1 cellular context compared by ENCODE assay signal in genomic region chr15:69413822-69414701, GRCh38.
TF ChIP-seq lines count a peak whose summit lies in the region.

Gene KIF23, plus strand, starts transcription at chr15:69414349. Its CDS starts 117 bp downstream, at chr15:69414466.

TF ChIP-seq in GM12878, 131 proteins besides CTCF, POLR2A, EP300 and RAD21 (continued from another document and continues in another):
- TF ChIP-seq ZBTB33 (IDR thresholded peaks at IDR 0.05) (no peak), GATAD2B (conservative IDR thresholded peaks at IDR 0.05; ENCODE audit: low read depth) (0 out of 2 replicates have a peak, but pooled peaks have one; percentile 65), STAT1 (conservative IDR thresholded peaks at IDR 0.05) (no peak), ATF7 (IDR thresholded peaks at IDR 0.05; ENCODE audit: low read depth) (peak; percentile 59), FOXM1 (IDR thresholded peaks at IDR 0.05; ENCODE audit: low read depth, low read length) (peak; percentile 93), RAD51 (IDR thresholded peaks at IDR 0.05) (no peak), SP1 (IDR thresholded peaks at IDR 0.05; ENCODE audit: low read depth, low read length) (peak; percentile 79), CBX3 (IDR thresholded peaks at IDR 0.05; ENCODE audit: borderline replicate concordance, low read depth) (no peak), LARP7 (IDR thresholded peaks at IDR 0.05) (peak; percentile 56; the same call in 1 of the 2 replicates), NR2C2 (IDR thresholded peaks at IDR 0.05; ENCODE audit: borderline replicate concordance, control insufficient read depth, insufficient read length, low read depth) (no peak), CBX5 (IDR thresholded peaks at IDR 0.05; ENCODE audit: low read depth) (no peak), NFIC (IDR thresholded peaks at IDR 0.05; ENCODE audit: low read depth, low read length) (no peak), STAT3 (IDR thresholded peaks at IDR 0.05; ENCODE audit: low read depth, low read length) (no peak), ZBTB40 (IDR thresholded peaks at IDR 0.05; ENCODE audit: borderline replicate concordance) (peak; percentile 89), E2F4 (IDR thresholded peaks at IDR 0.05; ENCODE audit: low read depth, low read length) (peak; percentile 99), MAX (IDR thresholded peaks at IDR 0.05; ENCODE audit: low read depth, low read length) (peak; percentile 94; the same call in 1 of the 2 replicates), IRF3 (IDR thresholded peaks at IDR 0.05) (no peak), SKIL (IDR thresholded peaks at IDR 0.05; ENCODE audit: low read depth, poor library complexity, severe bottlenecking) (no peak), NR2F1 (conservative IDR thresholded peaks at IDR 0.05) (no peak), SMARCA5 (IDR thresholded peaks at IDR 0.05) (no peak), RELA (IDR thresholded peaks at IDR 0.05; ENCODE audit: borderline replicate concordance, partially characterized antibody) (peak; percentile 43), DPF2 (IDR thresholded peaks at IDR 0.05) (no peak), E4F1 (IDR thresholded peaks at IDR 0.05; ENCODE audit: borderline replicate concordance, partially characterized antibody) (peak; percentile 49), SPI1 (IDR thresholded peaks at IDR 0.05; ENCODE audit: borderline replicate concordance, insufficient read depth, low read depth, low read length) (0 out of 2 replicates have a peak, but pooled peaks have one; percentile 10), HCFC1 (IDR thresholded peaks at IDR 0.05; ENCODE audit: low read length) (peak; percentile 53), EZH2 (IDR thresholded peaks at IDR 0.05; ENCODE audit: borderline replicate concordance, control insufficient read depth, low read depth, low read length) (no peak), BHLHE40 (IDR thresholded peaks at IDR 0.05; ENCODE audit: borderline replicate concordance in 1 of 2, low read depth in 2 of 2, low read length in 1 of 2) (peak; percentile 94), CREB1 (IDR thresholded peaks at IDR 0.05; ENCODE audit: low read depth) (peak; percentile 91), TBL1XR1 (IDR thresholded peaks at IDR 0.05; ENCODE audit: low read depth, low read length) (0 out of 2 replicates have a peak, but pooled peaks have one; percentile 52), CREM (IDR thresholded peaks at IDR 0.05; ENCODE audit: low read depth) (peak; percentile 89), PKNOX1 (IDR thresholded peaks at IDR 0.05) (peak; percentile 34; the same call in 1 of the 2 replicates), RBBP5 (conservative IDR thresholded peaks at IDR 0.05) (no peak), BCL11A (IDR thresholded peaks at IDR 0.05; ENCODE audit: low read depth, low read length) (no peak), SMAD1 (IDR thresholded peaks at IDR 0.05; ENCODE audit: low read depth, partially characterized antibody) (no peak), ZNF274 (IDR thresholded peaks at IDR 0.05; ENCODE audit: insufficient read depth, insufficient read length) (no peak), WRNIP1 (IDR thresholded peaks at IDR 0.05; ENCODE audit: borderline replicate concordance, low read depth, low read length) (0 out of 2 replicates have a peak, but pooled peaks have one; percentile 37), HDAC2 (IDR thresholded peaks at IDR 0.05) (0 out of 2 replicates have a peak, but pooled peaks have one; percentile 36), IKZF1 (conservative IDR thresholded peaks at IDR 0.05) (peak; percentile 42; the same call in 1 of the 2 replicates), ASH2L (IDR thresholded peaks at IDR 0.05; ENCODE audit: borderline replicate concordance, low read depth) (0 out of 2 replicates have a peak, but pooled peaks have one; percentile 81), MXI1 (IDR thresholded peaks at IDR 0.05; ENCODE audit: low read depth, low read length) (peak; percentile 100), BCLAF1 (IDR thresholded peaks at IDR 0.05) (no peak), RCOR1 (conservative IDR thresholded peaks at IDR 0.05; ENCODE audit: low read depth, low read length) (0 out of 2 replicates have a peak, but pooled peaks have one; percentile 30)
